Comparison of ENCODE assay signal across 1 cellular context in the genomic region with DNA sequence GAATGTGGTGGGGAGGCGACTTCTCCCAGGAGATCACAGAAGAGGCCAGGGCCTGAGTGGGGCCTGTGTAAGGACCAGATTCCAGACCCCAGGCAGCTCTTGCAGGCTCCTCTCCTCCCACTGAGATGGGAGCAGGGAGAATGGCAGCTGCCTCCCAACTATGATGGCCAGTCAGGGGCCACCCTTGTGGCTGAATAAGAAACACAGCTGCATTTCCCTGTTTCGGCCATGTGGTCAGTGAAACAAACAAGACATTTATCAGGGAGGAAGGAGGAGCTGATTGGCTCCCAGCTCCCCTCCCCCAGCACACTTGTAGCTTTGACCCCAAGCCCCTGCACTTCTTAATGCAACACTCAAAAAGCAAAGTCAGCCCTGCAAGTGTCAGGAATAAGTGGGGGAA.
TF ChIP-seq lines count a peak whose summit lies in the region.

No MANE protein-coding gene starts in this region.

TF ChIP-seq in IMR-90, 13 proteins besides CTCF, POLR2A, EP300 and RAD21:
- TF ChIP-seq CEBPB (IDR thresholded peaks at IDR 0.05; ENCODE audit: low read depth, low read length) (no peak), BHLHE40 (IDR thresholded peaks at IDR 0.05; ENCODE audit: low read depth, low read length) (no peak), MXI1 (IDR thresholded peaks at IDR 0.05; ENCODE audit: borderline replicate concordance, low read depth, low read length) (no peak), SMC3 (IDR thresholded peaks at IDR 0.05; ENCODE audit: low read depth, low read length) (no peak), RCOR1 (IDR thresholded peaks at IDR 0.05; ENCODE audit: insufficient replicate concordance, low read length) (no peak), CHD1 (IDR thresholded peaks at IDR 0.05; ENCODE audit: low read depth, low read length) (no peak), MAZ (IDR thresholded peaks at IDR 0.05; ENCODE audit: borderline replicate concordance, low read depth, low read length) (no peak), RFX5 (IDR thresholded peaks at IDR 0.05; ENCODE audit: low read depth, low read length) (no peak), FOS (IDR thresholded peaks at IDR 0.05; ENCODE audit: low read depth, low read length) (no peak), NFE2L2 (IDR thresholded peaks at IDR 0.05; ENCODE audit: low read depth, low read length) (no peak)
- TF ChIP-seq, protein P1, sequence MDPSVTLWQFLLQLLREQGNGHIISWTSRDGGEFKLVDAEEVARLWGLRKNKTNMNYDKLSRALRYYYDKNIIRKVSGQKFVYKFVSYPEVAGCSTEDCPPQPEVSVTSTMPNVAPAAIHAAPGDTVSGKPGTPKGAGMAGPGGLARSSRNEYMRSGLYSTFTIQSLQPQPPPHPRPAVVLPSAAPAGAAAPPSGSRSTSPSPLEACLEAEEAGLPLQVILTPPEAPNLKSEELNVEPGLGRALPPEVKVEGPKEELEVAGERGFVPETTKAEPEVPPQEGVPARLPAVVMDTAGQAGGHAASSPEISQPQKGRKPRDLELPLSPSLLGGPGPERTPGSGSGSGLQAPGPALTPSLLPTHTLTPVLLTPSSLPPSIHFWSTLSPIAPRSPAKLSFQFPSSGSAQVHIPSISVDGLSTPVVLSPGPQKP (IDR thresholded peaks at IDR 0.05; ENCODE audit: borderline replicate concordance, low read depth, low read length): no peak
TF ChIP-seq in IMR-90: peak in this region for 0.
